Comparison of ENCODE assay signal across 10 cellular contexts in the genomic region with DNA sequence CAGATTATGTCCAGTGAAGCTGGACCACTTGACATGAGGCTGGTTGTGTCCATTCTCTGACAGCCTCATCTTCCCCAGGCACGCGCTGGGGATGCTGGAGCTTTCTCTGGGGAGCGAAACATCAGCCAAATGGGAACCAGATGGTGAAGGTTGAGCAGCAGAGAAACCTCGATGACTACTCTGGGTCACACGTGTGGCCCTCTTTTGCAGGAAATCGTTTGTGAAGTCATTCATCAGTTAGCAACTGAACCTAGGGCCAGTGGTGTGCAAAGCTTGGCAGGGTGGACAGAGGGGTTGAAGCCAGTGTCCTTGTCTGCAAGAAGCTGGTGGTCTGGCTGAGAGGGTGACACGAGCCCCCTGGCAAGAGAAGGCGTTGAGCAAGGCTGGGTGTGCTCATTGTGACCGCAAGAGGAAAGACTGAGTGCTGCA.
A peak's percentile ranks its signal among the peaks of the same experiment; 100 is the strongest.
DNase-seq lines count a peak whose midpoint lies in the region; ATAC-seq and TF ChIP-seq lines count a peak whose summit lies in the region.
"Had no signal": no experiment of that assay in that cellular context is flagged by ENCODE, and none has a peak within 500 bp of the region (broad histone marks: within the 10 kb centered on the region; RNA-seq: fewer than 3 reads in every experiment).

No MANE protein-coding gene starts in this region.

- H3K36me3 ChIP-seq in BJ (ENCODE audit: control insufficient read depth, insufficient read depth, low read length) (no peaks in the 10 kb centered on the region), KOPT-K1 (ENCODE audit: insufficient read depth, low read length) (no peaks in the 10 kb centered on the region)

- H3K9me3 ChIP-seq in KOPT-K1 (ENCODE audit: insufficient read depth, low read length, poor library complexity, severe bottlenecking), result no peaks in the 10 kb centered on the region

- intact Hi-C loops in sciatic nerve (cut with DNase I), result no loop called here

- CTCF ChIA-PET in BJ (lab: Yijun Ruan, JAX), result interaction anchor here (1.1 to 3.2 kb wide), 3 partner anchors 11 to 91 kb away, joined by 3 to 13 read pairs (median 3); no protein-coding TSS in a partner anchor

- H3K27me3 ChIP-seq in BJ (ENCODE audit: control insufficient read depth, insufficient read depth, low read length), result peaks cover 48% of the 10 kb centered on the region

- DNase-seq in BJ (ENCODE audit: low read depth), result peak; percentile 31
- peak; percentile 80 for DNase-seq in fibroblast of gingiva (ENCODE audit: low read depth)
- DNase-seq in sciatic nerve (ENCODE audit: low spot score), result no peak
- no peak for DNase-seq in NCI-H1048 (lab: John Stamatoyannopoulos, UW)
- no peak for DNase-seq in NCI-H82 treated with DMSO at 0.1 percent for 48 hours (lab: John Stamatoyannopoulos, UW; ENCODE audit: unreplicated experiment)
- DNase-seq: cerebellar nuclear complex, T-helper 1 cell had no signal

- POLR2A ChIA-PET in BJ (lab: Charles Lee), result no interaction called here

- ATAC-seq in sciatic nerve, result peak; percentile 54
- ATAC-seq in GM21367 (IDR thresholded peaks at IDR 0.05; ENCODE audit: unreplicated experiment), result no peak
- ATAC-seq in GM18873 (IDR thresholded peaks at IDR 0.05; ENCODE audit: low FRiP score, unreplicated experiment), result no peak

- H3K4me3 ChIP-seq in BJ (ENCODE audit: low read depth, low read length), result no peak overlapping the region

- H3K27ac ChIP-seq in KOPT-K1 (ENCODE audit: low read depth, low read length, poor library complexity, severe bottlenecking), result peak overlapping the region; percentile 6

- TF ChIP-seq CTCF in BJ (IDR thresholded peaks at IDR 0.05; ENCODE audit: insufficient read depth, low read depth, low read length), result no peak

Comparison
In these comparisons a context has a peak if more than half of its experiments do, and no peak if none do; other contexts are left out.
1. DNase-seq: peak in BJ (single experiment) and fibroblast of gingiva (single experiment); none in sciatic nerve (single experiment), NCI-H1048 (single experiment) and NCI-H82 treated with DMSO at 0.1 percent for 48 hours (single experiment).